Comparison of ENCODE assay signal across 22 cellular contexts in genomic region chr17:9221231-9222180, GRCh38.
"Had no signal": no experiment of that assay in that cellular context is flagged by ENCODE, and none has a peak within 500 bp of the region (broad histone marks: within the 10 kb centered on the region; RNA-seq: fewer than 3 reads in every experiment).

No MANE protein-coding gene starts in this region.

- H3K27me3 ChIP-seq: breast epithelium, foreskin keratinocyte, hepatocyte, tibial artery had no signal

- H3K27ac Mint-ChIP-seq: activated CD4-positive, alpha-beta memory T cell treated with anti-CD3 and anti-CD28 coated beads, Interleukin-2, amount 10 ng/mL, durations not matched to agents 7 days and 5 days; activated CD4-positive, alpha-beta T cell treated with anti-CD3 and anti-CD28 coated beads, Interleukin-2, amount 10 ng/mL, durations not matched to agents 24 days and 14 days; activated naive CD4-positive, alpha-beta T cell treated with anti-CD3 and anti-CD28 coated beads for 36 hours; activated naive CD8-positive, alpha-beta T cell treated with anti-CD3 and anti-CD28 coated beads, Interleukin-2, amount 10 ng/mL, durations not matched to agents 7 days and 5 days; activated T-cell treated with anti-CD3 and anti-CD28 coated beads, Interleukin-2, amount 50 U/mL, for 72 hours; immature natural killer cell; natural killer cell treated with Interleukin-12 subunit alpha and Interleukin-12 subunit beta and Interleukin-15 and Interleukin-18, amount 100 ng/mL, for 72 hours had no signal

- H3K4me3 ChIP-seq: breast epithelium, coronary artery, hepatocyte, left lung, tibial artery had no signal

- H3K4me1 ChIP-seq: breast epithelium, foreskin keratinocyte, left lung had no signal

- ATAC-seq: activated CD4-positive, CD25-positive, alpha-beta regulatory T cell treated with anti-CD3 and anti-CD28 coated beads, Interleukin-2, amount 50 U/mL, for 24 hours; activated T-cell treated with anti-CD3 and anti-CD28 coated beads, Interleukin-2, amount 50 U/mL, for 72 hours; foreskin keratinocyte; left lung; natural killer cell treated with Interleukin-12 subunit alpha and Interleukin-12 subunit beta and Interleukin-15 and Interleukin-18, amount 100 ng/mL, for 72 hours; stimulated activated naive CD8-positive, alpha-beta T cell treated with anti-CD3 and anti-CD28 coated beads, Interleukin-15, Interleukin-2, amounts not matched to agents 100 U/mL and 50 U/mL, for 24 hours had no signal

- DNase-seq: activated CD4-positive, alpha-beta memory T cell treated with anti-CD3 and anti-CD28 coated beads, Interleukin-2, amount 10 ng/mL, durations not matched to agents 7 days and 5 days; activated CD4-positive, alpha-beta T cell treated with anti-CD3 and anti-CD28 coated beads, Interleukin-2, amount 10 ng/mL, durations not matched to agents 24 days and 14 days; activated effector memory CD4-positive, alpha-beta T cell treated with Interleukin-2 at 50 U/mL for 16 hours; activated naive CD4-positive, alpha-beta T cell treated with anti-CD3 and anti-CD28 coated beads for 36 hours; activated naive CD8-positive, alpha-beta T cell treated with anti-CD3 and anti-CD28 coated beads, Interleukin-2, amount 10 ng/mL, durations not matched to agents 7 days and 5 days; activated T-cell treated with anti-CD3 and anti-CD28 coated beads, Interleukin-2, amount 50 U/mL, for 72 hours; amniotic stem cell; foreskin keratinocyte; glutamatergic neuron; immature natural killer cell; kidney glomerular epithelial cell; midbrain; stimulated activated CD4-positive, alpha-beta T cell treated with anti-CD3 and anti-CD28 coated beads, Interleukin-12 subunit alpha, Interleukin-12 subunit beta, amount 100 ng/mL, for 4 hours; stimulated activated CD4-positive, alpha-beta T cell treated with anti-CD3 and anti-CD28 coated beads, Interleukin-4, amount 100 ng/mL, for 4 hours; stimulated activated naive CD8-positive, alpha-beta T cell treated with anti-CD3 and anti-CD28 coated beads, Interleukin-15, Interleukin-2, amounts not matched to agents 100 U/mL and 50 U/mL, for 24 hours; tibial artery had no signal

- H3K9me3 ChIP-seq: tibial artery had no signal

- H3K4me3 Mint-ChIP-seq: activated CD4-positive, alpha-beta memory T cell treated with anti-CD3 and anti-CD28 coated beads, Interleukin-2, amount 10 ng/mL, durations not matched to agents 7 days and 5 days; activated CD4-positive, alpha-beta T cell treated with anti-CD3 and anti-CD28 coated beads, Interleukin-2, amount 10 ng/mL, durations not matched to agents 24 days and 14 days; activated naive CD4-positive, alpha-beta T cell treated with anti-CD3 and anti-CD28 coated beads for 36 hours; activated naive CD8-positive, alpha-beta T cell treated with anti-CD3 and anti-CD28 coated beads, Interleukin-2, amount 10 ng/mL, durations not matched to agents 7 days and 5 days; activated T-cell treated with anti-CD3 and anti-CD28 coated beads, Interleukin-2, amount 50 U/mL, for 72 hours; immature natural killer cell; natural killer cell treated with Interleukin-12 subunit alpha and Interleukin-12 subunit beta and Interleukin-15 and Interleukin-18, amount 100 ng/mL, for 72 hours had no signal

- H3K36me3 ChIP-seq: breast epithelium, left lung had no signal

- H3K27me3 Mint-ChIP-seq: activated CD4-positive, alpha-beta memory T cell treated with anti-CD3 and anti-CD28 coated beads, Interleukin-2, amount 10 ng/mL, durations not matched to agents 7 days and 5 days; activated CD4-positive, alpha-beta T cell treated with anti-CD3 and anti-CD28 coated beads, Interleukin-2, amount 10 ng/mL, durations not matched to agents 24 days and 14 days; activated naive CD8-positive, alpha-beta T cell treated with anti-CD3 and anti-CD28 coated beads, Interleukin-2, amount 10 ng/mL, durations not matched to agents 7 days and 5 days had no signal

- H3K4me1 Mint-ChIP-seq: activated CD4-positive, alpha-beta T cell treated with anti-CD3 and anti-CD28 coated beads, Interleukin-2, amount 10 ng/mL, durations not matched to agents 24 days and 14 days; activated naive CD8-positive, alpha-beta T cell treated with anti-CD3 and anti-CD28 coated beads, Interleukin-2, amount 10 ng/mL, durations not matched to agents 7 days and 5 days; immature natural killer cell had no signal

- H3K36me3 Mint-ChIP-seq: activated naive CD8-positive, alpha-beta T cell treated with anti-CD3 and anti-CD28 coated beads, Interleukin-2, amount 10 ng/mL, durations not matched to agents 7 days and 5 days had no signal

- H3K9me3 Mint-ChIP-seq: activated CD4-positive, alpha-beta T cell treated with anti-CD3 and anti-CD28 coated beads, Interleukin-2, amount 10 ng/mL, durations not matched to agents 24 days and 14 days had no signal

- H3K27ac ChIP-seq: breast epithelium, coronary artery, foreskin keratinocyte, hepatocyte, left lung, tibial artery had no signal
